Comparison of ENCODE assay signal across 23 cellular contexts in the genomic region with DNA sequence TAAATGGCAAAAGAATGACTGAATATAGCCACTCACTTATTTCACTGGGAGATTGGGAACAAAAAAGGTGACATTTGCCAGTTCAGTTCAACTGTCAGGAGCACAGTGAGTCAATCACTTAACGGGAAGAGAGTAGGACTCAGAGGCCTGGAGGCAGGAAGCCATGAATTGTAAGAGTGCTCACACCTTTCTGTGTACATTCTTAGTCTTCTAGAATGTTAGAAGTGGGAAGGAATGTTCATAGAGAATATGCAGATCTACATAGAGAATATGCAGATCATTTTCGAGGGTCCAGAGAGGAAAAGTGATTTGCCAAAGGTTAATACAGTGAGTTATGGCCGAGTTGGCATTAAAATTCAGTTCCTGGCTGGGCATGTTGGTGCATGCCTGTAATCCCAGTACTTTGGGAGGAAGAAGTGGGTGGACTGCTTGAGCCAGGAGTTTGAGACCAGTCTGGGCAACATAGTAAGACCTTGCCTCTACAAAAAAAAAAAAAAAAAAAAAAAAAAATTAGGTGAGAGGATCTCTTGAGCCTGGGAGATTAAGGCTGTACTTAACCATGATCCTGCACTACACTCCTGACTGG. TPM values are rescaled to one million over a fixed set of nuclear protein-coding genes. Genes with fewer than 3 reads are reported as not detected.
DNase-seq lines count a peak whose midpoint lies in the region; ATAC-seq and TF ChIP-seq lines count a peak whose summit lies in the region.
"Had no signal": no experiment of that assay in that cellular context is flagged by ENCODE, and none has a peak within 500 bp of the region (broad histone marks: within the 10 kb centered on the region; RNA-seq: fewer than 3 reads in every experiment).

No MANE protein-coding gene starts in this region.

- TF ChIP-seq EP300 in stomach (IDR thresholded peaks at IDR 0.05) = no peak

- H3F3A ChIP-seq in GM23338 (replicated peaks; ENCODE audit: low read depth) = no peaks in the 10 kb centered on the region

- H3K4me1 ChIP-seq in GM23338 (ENCODE audit: insufficient read depth) (no peaks in the 10 kb centered on the region), lower lobe of right lung (no peaks in the 10 kb centered on the region), stomach (no peaks in the 10 kb centered on the region), ascending aorta (no peaks in the 10 kb centered on the region)
- H3K4me1 ChIP-seq: A549, Caco-2 had no signal

- H3K4me3 ChIP-seq in GM23338 = no peak overlapping the region
- H3K4me3 ChIP-seq in epithelial cell of esophagus (ENCODE audit: low read length) = no peak overlapping the region
- no peak overlapping the region for H3K4me3 ChIP-seq in lower lobe of right lung
- H3K4me3 ChIP-seq in stomach = no peak overlapping the region
- no peak overlapping the region for H3K4me3 ChIP-seq in ascending aorta
- H3K4me3 ChIP-seq: A549 had no signal

- no peaks in the 10 kb centered on the region for H3K4me1 Mint-ChIP-seq in GM23338
- H3K4me1 Mint-ChIP-seq in activated naive CD4-positive, alpha-beta T cell treated with anti-CD3 and anti-CD28 coated beads for 36 hours (ENCODE audit: low read depth) = no peaks in the 10 kb centered on the region
- H3K4me1 Mint-ChIP-seq: CD4-positive, CD25-positive, alpha-beta regulatory T cell had no signal

- ATAC-seq in GM23338 (no peak), lower lobe of right lung (peak; percentile 74 to 79)
- ATAC-seq: A549 had no signal

- H3K4me2 ChIP-seq in GM23338 = no peak overlapping the region
- H3K4me2 ChIP-seq: A549, KMS-11 had no signal

- H3K9me3 ChIP-seq in lower lobe of right lung (peaks cover 16% of the 10 kb centered on the region), stomach (peaks cover 7 to 30% (median 23%) of the 10 kb centered on the region in 4 donors), ascending aorta (no peaks in the 10 kb centered on the region)

- H3K27me3 ChIP-seq in GM23338 (ENCODE audit: insufficient read depth) = no peaks in the 10 kb centered on the region
- H3K27me3 ChIP-seq in lower lobe of right lung (ENCODE audit: low read depth) = no peaks in the 10 kb centered on the region
- no peaks in the 10 kb centered on the region for H3K27me3 ChIP-seq in stomach
- H3K27me3 ChIP-seq in ascending aorta = no peaks in the 10 kb centered on the region

- H2AFZ ChIP-seq in GM23338 = peak overlapping the region; percentile 89; the same call in 1 of the 2 replicates

- TF ChIP-seq CTCF in GM23338 (conservative IDR thresholded peaks at IDR 0.05; ENCODE audit: low read depth in 2 of 2) (no peak), epithelial cell of esophagus (IDR thresholded peaks at IDR 0.05; ENCODE audit: insufficient read depth, low read depth, low read length, missing control alignments) (no peak), lower lobe of right lung (IDR thresholded peaks at IDR 0.05) (no peak), stomach (IDR thresholded peaks at IDR 0.05) (no peak), ascending aorta (IDR thresholded peaks at IDR 0.05) (no peak)

- CTCF ChIA-PET in activated naive CD4-positive, alpha-beta T cell treated with anti-CD3 and anti-CD28 coated beads for 36 hours (lab: Charles Lee) = interaction anchor here (0.9 to 1.3 kb wide), 3 partner anchors 10 to 39 kb away, joined by 3 to 4 read pairs (median 3); no protein-coding TSS in a partner anchor

- DNase-seq in GM23338 (ENCODE audit: low spot score) (no peak), M059J (ENCODE audit: low read depth) (peak; percentile 31), epithelial cell of esophagus (ENCODE audit: low read depth) (peak; percentile 81), lower lobe of right lung (no peak), stomach (no peak), activated gamma-delta T cell (lab: John Stamatoyannopoulos, UW) (no peak), ascending aorta (ENCODE audit: low spot score in 2 of 2) (no peak)
- no peak for DNase-seq in activated naive CD4-positive, alpha-beta T cell treated with anti-CD3 and anti-CD28 coated beads for 36 hours
- DNase-seq: Caco-2; CD4-positive, CD25-positive, alpha-beta regulatory T cell; DMS 273 treated with DMSO at 0.1 percent for 48 hours; DMS79 treated with DMSO at 0.1 percent for 48 hours; HCEC 1CT; MV-4-11; NCI-H1105 treated with DMSO at 0.1 percent for 48 hours; NCI-H2081; NCI-H446; NCI-H526; SHP77 had no signal

- H3K36me3 Mint-ChIP-seq in GM23338 (ENCODE audit: low read depth) = peaks cover 8% of the 10 kb centered on the region; the same call in 1 of the 3 replicates
- peaks cover 2% of the 10 kb centered on the region for H3K36me3 Mint-ChIP-seq in activated naive CD4-positive, alpha-beta T cell treated with anti-CD3 and anti-CD28 coated beads for 36 hours (ENCODE audit: low read depth)

- H3K79me2 ChIP-seq in GM23338 (replicated peaks; ENCODE audit: insufficient read depth) = no peaks in the 10 kb centered on the region

- peaks cover 12% of the 10 kb centered on the region; the same call in 1 of the 2 replicates for H3K9me2 ChIP-seq in GM23338 (ENCODE audit: insufficient read depth)

- WGBS in stomach, 5 donors = 72 to 92% (median 81%) methylated on average over 3 of the region's 3 CpGs

- 0 out of 2 replicates have a peak overlapping the region, but pooled peaks have one; percentile 33 for H3K27ac Mint-ChIP-seq in GM23338
- no peak overlapping the region for H3K27ac Mint-ChIP-seq in activated naive CD4-positive, alpha-beta T cell treated with anti-CD3 and anti-CD28 coated beads for 36 hours
- H3K27ac Mint-ChIP-seq: CD4-positive, CD25-positive, alpha-beta regulatory T cell had no signal

- H4K20me1 ChIP-seq in GM23338 (replicated peaks; ENCODE audit: insufficient read depth) = no peaks in the 10 kb centered on the region

- H3K27ac ChIP-seq in GM23338 (ENCODE audit: low read depth) (no peak overlapping the region), lower lobe of right lung (no peak overlapping the region), stomach (no peak overlapping the region), ascending aorta (no peak overlapping the region)
- H3K27ac ChIP-seq: A549, KMS-11 had no signal

- H3K4me3 Mint-ChIP-seq in GM23338 = no peak overlapping the region
- H3K4me3 Mint-ChIP-seq in activated naive CD4-positive, alpha-beta T cell treated with anti-CD3 and anti-CD28 coated beads for 36 hours = no peak overlapping the region
- H3K4me3 Mint-ChIP-seq: CD4-positive, CD25-positive, alpha-beta regulatory T cell had no signal

- H3K36me3 ChIP-seq in GM23338 (ENCODE audit: insufficient read depth) (0 out of 2 replicates have a peak, but pooled peaks cover 3% of the 10 kb centered on the region), lower lobe of right lung (no peaks in the 10 kb centered on the region), stomach (no peaks in the 10 kb centered on the region), ascending aorta (no peaks in the 10 kb centered on the region)

- H3K9me3 Mint-ChIP-seq in GM23338 = peaks cover 24% of the 10 kb centered on the region
- H3K9me3 Mint-ChIP-seq in activated naive CD4-positive, alpha-beta T cell treated with anti-CD3 and anti-CD28 coated beads for 36 hours = peaks cover 24% of the 10 kb centered on the region

- intact Hi-C loops in lower lobe of right lung (cut with DNase I) (no loop called here), stomach (cut with DNase I; ENCODE audit: low total_unique reads) (no loop called here), ascending aorta (cut with DNase I) (no loop called here)
- intact Hi-C loops in activated naive CD4-positive, alpha-beta T cell treated with anti-CD3 and anti-CD28 coated beads for 36 hours (cut with micrococcal nuclease) = no loop called here

- peaks cover 5% of the 10 kb centered on the region for H3K27me3 Mint-ChIP-seq in GM23338 (ENCODE audit: insufficient read depth, low read depth, poor library complexity)
- no peaks in the 10 kb centered on the region for H3K27me3 Mint-ChIP-seq in activated naive CD4-positive, alpha-beta T cell treated with anti-CD3 and anti-CD28 coated beads for 36 hours (ENCODE audit: low read depth)

- TF ChIP-seq POLR2A in stomach (IDR thresholded peaks at IDR 0.05) = no peak

TF ChIP-seq in GM23338, 12 proteins besides CTCF, POLR2A, EP300 and RAD21 (continues in another document):
- TF ChIP-seq EZH2 (IDR thresholded peaks at IDR 0.05; ENCODE audit: low read depth, unreplicated experiment) = no peak
- TF ChIP-seq, protein P1, sequence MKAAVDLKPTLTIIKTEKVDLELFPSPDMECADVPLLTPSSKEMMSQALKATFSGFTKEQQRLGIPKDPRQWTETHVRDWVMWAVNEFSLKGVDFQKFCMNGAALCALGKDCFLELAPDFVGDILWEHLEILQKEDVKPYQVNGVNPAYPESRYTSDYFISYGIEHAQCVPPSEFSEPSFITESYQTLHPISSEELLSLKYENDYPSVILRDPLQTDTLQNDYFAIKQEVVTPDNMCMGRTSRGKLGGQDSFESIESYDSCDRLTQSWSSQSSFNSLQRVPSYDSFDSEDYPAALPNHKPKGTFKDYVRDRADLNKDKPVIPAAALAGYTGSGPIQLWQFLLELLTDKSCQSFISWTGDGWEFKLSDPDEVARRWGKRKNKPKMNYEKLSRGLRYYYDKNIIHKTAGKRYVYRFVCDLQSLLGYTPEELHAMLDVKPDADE (IDR thresholded peaks at IDR 0.05) = no peak
- TF ChIP-seq STAT1 (IDR thresholded peaks at IDR 0.05; ENCODE audit: unreplicated experiment) = no peak
- no peak for TF ChIP-seq ZNF331 (CRISPR knock-in tag; IDR thresholded peaks at IDR 0.05; ENCODE audit: low read depth)

RNA-seq across cellular contexts. Expression of gene IL20, which starts 8.3 kb away (rescaled TPM):
- total RNA-seq in GM23338 (2014; rRNA removed; shearing (Covaris generic)) = not detected in 2 replicates
- polyA plus RNA-seq in GM23338 (2016; fragmentation: Nextera tagmentation; extraction: Ambion mirVana) (not detected in 2 replicates), stomach (under 1 TPM in 1 of 3 donors, not detected in 2; 0.13 TPM)
- not detected in 2 replicates for total RNA-seq in M059J (2014; rRNA removed; shearing (Covaris generic))
- total RNA-seq in lower lobe of right lung (not detected), stomach (not detected), ascending aorta (not detected)
- total RNA-seq in activated naive CD4-positive, alpha-beta T cell treated with anti-CD3 and anti-CD28 coated beads for 36 hours = under 1 TPM in 1 of 2 experiments, not detected in 1; 0.31 TPM
- total RNA-seq: Caco-2; CD4-positive, CD25-positive, alpha-beta regulatory T cell; OCI-LY7 had no signal
- polyA plus RNA-seq: BJ; CD4-positive, CD25-positive, alpha-beta regulatory T cell had no signal

RNA-seq across cellular contexts. Expression of gene IL24, which starts 23.5 kb away (rescaled TPM):
- not detected in 2 replicates for total RNA-seq in GM23338 (2014; rRNA removed; shearing (Covaris generic))
- not detected in 2 replicates for polyA plus RNA-seq in GM23338 (2016; fragmentation: Nextera tagmentation; extraction: Ambion mirVana)
- total RNA-seq in M059J (2014; rRNA removed; shearing (Covaris generic)) = 1.3 and 1.8 TPM in 2 replicates
- not detected for total RNA-seq in lower lobe of right lung
- total RNA-seq in activated naive CD4-positive, alpha-beta T cell treated with anti-CD3 and anti-CD28 coated beads for 36 hours = 10 to 100 TPM; 44.0 to 46.7 TPM
- total RNA-seq in stomach = not detected
- polyA plus RNA-seq in stomach = under 1 TPM in 1 of 3 donors, not detected in 2; 1.00 TPM
- not detected for total RNA-seq in ascending aorta
- total RNA-seq: Caco-2; CD4-positive, CD25-positive, alpha-beta regulatory T cell; OCI-LY7 had no signal

RNA-seq across cellular contexts. Expression of gene FCMR, which starts 48.0 kb away (rescaled TPM):
- total RNA-seq in GM23338 (2014; rRNA removed; shearing (Covaris generic)) = not detected in 2 replicates
- 0.43 and 0.84 TPM in 2 replicates for polyA plus RNA-seq in GM23338 (2016; fragmentation: Nextera tagmentation; extraction: Ambion mirVana)
- total RNA-seq in M059J (2014; rRNA removed; shearing (Covaris generic)) = 0.34 and 3.5 TPM in 2 replicates
- 6.8 TPM for total RNA-seq in lower lobe of right lung
- total RNA-seq in activated naive CD4-positive, alpha-beta T cell treated with anti-CD3 and anti-CD28 coated beads for 36 hours = 10 to 100 TPM; 49.6 to 52.1 TPM
- total RNA-seq in stomach = 1 to 10 TPM in 3 of 5 donors, not detected in 2; 4.5 to 6.6 (median 5.2) TPM
- polyA plus RNA-seq in stomach = 1 to 10 TPM; 3.3 to 6.7 (median 3.7) TPM
- 1.3 TPM for total RNA-seq in ascending aorta
- total RNA-seq: Caco-2 had no signal

Comparison
In these comparisons a context has a peak if more than half of its experiments do, and no peak if none do; other contexts are left out.
1. DNase-seq: peak in M059J (single experiment) and epithelial cell of esophagus (single experiment); none in GM23338 (single experiment), lower lobe of right lung (single experiment), activated naive CD4-positive, alpha-beta T cell treated with anti-CD3 and anti-CD28 coated beads for 36 hours (single experiment), stomach (single experiment), activated gamma-delta T cell (single experiment) and ascending aorta (0 of 2).
2. RNA of gene IL24, which starts 23.5 kb away (total RNA-seq): 44.0 to 46.7 TPM in activated naive CD4-positive, alpha-beta T cell treated with anti-CD3 and anti-CD28 coated beads for 36 hours; 1.3 to 1.8 TPM in M059J, not detected in GM23338, not detected in lower lobe of right lung (single experiment), not detected in stomach and not detected in ascending aorta (single experiment); every median in the first group is over 10 times any median in the second.